8 cellular contexts compared by ENCODE assay signal in genomic region chr7:94620703-94621118, GRCh38.
DNase-seq lines count a peak whose midpoint lies in the region; ATAC-seq and TF ChIP-seq lines count a peak whose summit lies in the region.

No MANE protein-coding gene starts in this region.

- no peaks in the 10 kb centered on the region for H3K36me3 ChIP-seq in DND-41 (ENCODE audit: insufficient read depth, low read length)

- no peak overlapping the region for H3K9ac ChIP-seq in DND-41 (ENCODE audit: low read depth, low read length)

- no peaks in the 10 kb centered on the region for H3K27me3 ChIP-seq in DND-41 (ENCODE audit: insufficient read depth, low read length, poor library complexity)

- no peak overlapping the region for H3K27ac ChIP-seq in DND-41 (ENCODE audit: low read length)

- H3K79me2 ChIP-seq in DND-41 (ENCODE audit: insufficient read depth, low read length) = no peaks in the 10 kb centered on the region

- no peak for TF ChIP-seq CTCF in DND-41 (IDR thresholded peaks at IDR 0.05; ENCODE audit: borderline replicate concordance, extremely low read depth, low read length, poor library complexity, severe bottlenecking)

- H3K4me1 ChIP-seq in DND-41 (ENCODE audit: insufficient read depth, low read length) = no peaks in the 10 kb centered on the region

- DNase-seq in DND-41 (peak; percentile 25), brain pericyte (ENCODE audit: low read depth, low spot score) (peak; percentile 65), left kidney (ENCODE audit: low read depth, low spot score) (peak; percentile 12), ecto neural progenitor cell (ENCODE audit: low spot score) (no peak)
- peak; percentile 25 to 48 (median 30) for DNase-seq in stimulated activated CD4-positive, alpha-beta T cell treated with anti-CD3 and anti-CD28 coated beads, TNF-alpha, amount 100 ng/mL, for 48 hours (ENCODE audit: low read depth in 3 of 3)

- no peaks in the 10 kb centered on the region for H4K20me1 ChIP-seq in DND-41 (ENCODE audit: insufficient read depth, low read length)

- H3K4me2 ChIP-seq in DND-41 (ENCODE audit: insufficient read depth, low read length) = no peak overlapping the region

- H3K4me3 ChIP-seq in DND-41 (ENCODE audit: low read depth in 1 of 2, low read length in 2 of 2) = no peak overlapping the region

- H3K9me3 ChIP-seq in DND-41 (ENCODE audit: insufficient read depth, low read length, severe bottlenecking) = no peaks in the 10 kb centered on the region

- no peak overlapping the region for H2AFZ ChIP-seq in DND-41 (ENCODE audit: low read depth, low read length)

- peak; percentile 83 for ATAC-seq in DND-41 (ENCODE audit: insufficient read depth, low read depth)
- peak; percentile 97 for ATAC-seq in GM21360 (IDR thresholded peaks at IDR 0.05; ENCODE audit: unreplicated experiment)
- peak; percentile 96 for ATAC-seq in HG03521 (IDR thresholded peaks at IDR 0.05; ENCODE audit: unreplicated experiment)
- peak; percentile 100 for ATAC-seq in SK-N-SH treated with all-trans-retinoic acid at 6 μM for 48 hours

TF ChIP-seq in SK-N-SH treated with all-trans-retinoic acid at 6 μM for 48 hours, 23 proteins besides CTCF, POLR2A, EP300 and RAD21:
- TF ChIP-seq ZFP3 (CRISPR knock-in tag; IDR thresholded peaks at IDR 0.05) (no peak; the same call in 1 of the 2 replicates), BACH2 (CRISPR knock-in tag; IDR thresholded peaks at IDR 0.05; ENCODE audit: borderline replicate concordance) (no peak), TCF4 (CRISPR knock-in tag; IDR thresholded peaks at IDR 0.05; ENCODE audit: borderline replicate concordance) (no peak), OSR1 (CRISPR knock-in tag; IDR thresholded peaks at IDR 0.05) (no peak), ZNF565 (CRISPR knock-in tag; conservative IDR thresholded peaks at IDR 0.05; ENCODE audit: low read depth) (no peak), POU6F1 (CRISPR knock-in tag; IDR thresholded peaks at IDR 0.05; ENCODE audit: borderline replicate concordance, low read depth) (peak; percentile 57; the same call in 1 of the 2 replicates), ZNF8 (CRISPR knock-in tag; IDR thresholded peaks at IDR 0.05) (no peak; the same call in 1 of the 2 replicates), SNAI2 (CRISPR knock-in tag; IDR thresholded peaks at IDR 0.05) (0 out of 2 replicates have a peak, but pooled peaks have one; percentile 77), CSRNP3 (CRISPR knock-in tag; IDR thresholded peaks at IDR 0.05) (no peak), PPARA (CRISPR knock-in tag; IDR thresholded peaks at IDR 0.05; ENCODE audit: borderline replicate concordance) (no peak), TOX (CRISPR knock-in tag; IDR thresholded peaks at IDR 0.05; ENCODE audit: borderline replicate concordance) (no peak), ZFP30 (CRISPR knock-in tag; IDR thresholded peaks at IDR 0.05) (no peak), CSDC2 (CRISPR knock-in tag; IDR thresholded peaks at IDR 0.05) (no peak), ARNTL (CRISPR knock-in tag; IDR thresholded peaks at IDR 0.05; ENCODE audit: borderline replicate concordance, low read depth) (no peak), ZC3H10 (CRISPR knock-in tag; IDR thresholded peaks at IDR 0.05) (peak; percentile 71; the same call in 1 of the 2 replicates), GLIS3 (CRISPR knock-in tag; IDR thresholded peaks at IDR 0.05) (no peak), ZNF70 (CRISPR knock-in tag; IDR thresholded peaks at IDR 0.05) (no peak), PATZ1 (CRISPR knock-in tag; IDR thresholded peaks at IDR 0.05; ENCODE audit: borderline replicate concordance) (0 out of 2 replicates have a peak, but pooled peaks have one; percentile 33), CREB5 (CRISPR knock-in tag; IDR thresholded peaks at IDR 0.05; ENCODE audit: low read depth) (no peak), ISL1 (CRISPR knock-in tag; IDR thresholded peaks at IDR 0.05) (peak; percentile 75), RARB (CRISPR knock-in tag; IDR thresholded peaks at IDR 0.05) (no peak), ESRRG (CRISPR knock-in tag; IDR thresholded peaks at IDR 0.05) (no peak), TSHZ2 (CRISPR knock-in tag; IDR thresholded peaks at IDR 0.05) (no peak)
